20 cellular contexts compared by ENCODE assay signal in the genomic region with DNA sequence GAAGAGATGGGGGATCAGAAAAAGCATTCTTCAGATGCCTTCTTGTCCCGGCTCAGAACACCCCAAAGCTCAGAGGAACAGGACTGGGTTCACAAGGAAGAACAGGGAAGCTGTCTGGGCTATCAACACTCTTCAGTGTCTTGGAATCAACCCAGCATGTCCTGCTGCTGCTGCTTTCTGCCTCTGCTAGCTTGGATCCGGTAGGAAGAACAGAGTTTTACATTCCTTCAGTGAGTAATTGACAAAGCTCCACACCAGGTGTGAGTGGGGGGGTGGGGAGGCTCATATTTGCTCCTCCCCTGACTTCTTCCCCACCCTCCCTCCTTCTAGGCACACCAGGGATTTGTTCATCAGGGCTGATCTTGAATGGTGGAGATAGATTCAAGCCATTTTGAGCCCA. TPM values are rescaled to one million over a fixed set of nuclear protein-coding genes. Genes with fewer than 3 reads are reported as not detected.
DNase-seq lines count a peak whose midpoint lies in the region; ATAC-seq and TF ChIP-seq lines count a peak whose summit lies in the region.
"Had no signal": no experiment of that assay in that cellular context is flagged by ENCODE, and none has a peak within 500 bp of the region (broad histone marks: within the 10 kb centered on the region; RNA-seq: fewer than 3 reads in every experiment).

No MANE protein-coding gene starts in this region.

- H3F3A ChIP-seq in GM23338 (replicated peaks; ENCODE audit: low read depth), result no peaks in the 10 kb centered on the region

- DNase-seq in GM23338 (ENCODE audit: low spot score) (peak; percentile 75), RWPE2 (ENCODE audit: low spot score) (no peak), neural crest cell (ENCODE audit: low read depth, low spot score) (no peak), AG20443 (ENCODE audit: low spot score) (no peak), ecto neural progenitor cell (ENCODE audit: low spot score) (no peak), GM10248 (ENCODE audit: extremely low spot score) (no peak)
- DNase-seq: activated CD4-positive, alpha-beta T cell treated with anti-CD3 and anti-CD28 coated beads, Interleukin-2, amount 50 U/mL, for 1 hour; activated CD8-positive, alpha-beta memory T cell treated with anti-CD3 and anti-CD28 coated beads, Interleukin-2, amount 50 U/mL, for 48 hours; activated effector memory CD4-positive, alpha-beta T cell treated with anti-CD3 and anti-CD28 coated beads, Interleukin-2, amount 50 U/mL, for 16 hours; adrenal gland; AML-193; central memory CD4-positive, alpha-beta T cell; effector memory CD4-positive, alpha-beta T cell; GDM1; heart left ventricle; NCI-H146; stimulated activated CD4-positive, alpha-beta T cell treated with anti-CD3 and anti-CD28 coated beads, Interleukin-4, amount 100 ng/mL, for 1 hour; T-cell had no signal

- ATAC-seq in GM23338, result peak; percentile 78
- peak; percentile 77 for ATAC-seq in RWPE2 (ENCODE audit: low read depth)
- no peak for ATAC-seq in HG03039 (IDR thresholded peaks at IDR 0.05; ENCODE audit: unreplicated experiment)
- ATAC-seq: T-cell had no signal

- H2AFZ ChIP-seq in GM23338, result no peak overlapping the region

- H4K20me1 ChIP-seq in GM23338 (replicated peaks; ENCODE audit: insufficient read depth), result no peaks in the 10 kb centered on the region

- TF ChIP-seq CTCF in GM23338 (conservative IDR thresholded peaks at IDR 0.05; ENCODE audit: low read depth in 2 of 2), result no peak
- TF ChIP-seq CTCF in RWPE2 (IDR thresholded peaks at IDR 0.05; ENCODE audit: poor library complexity, severe bottlenecking), result no peak
- TF ChIP-seq CTCF in neural crest cell (conservative IDR thresholded peaks at IDR 0.05), result no peak
- no peak for TF ChIP-seq CTCF in GM10248 (IDR thresholded peaks at IDR 0.05; ENCODE audit: control extremely low read depth, extremely low read depth, low read depth, missing control alignments)

- H3K36me3 ChIP-seq in GM23338 (ENCODE audit: insufficient read depth) (no peaks in the 10 kb centered on the region), RWPE2 (ENCODE audit: low read depth) (no peaks in the 10 kb centered on the region), iPS-20b (ENCODE audit: insufficient read depth, low read depth, low read length) (no peaks in the 10 kb centered on the region)
- H3K36me3 ChIP-seq: adrenal gland, heart left ventricle had no signal

- peak overlapping the region; percentile 90 for H3K27ac Mint-ChIP-seq in GM23338
- peak overlapping the region; percentile 0 for H3K27ac Mint-ChIP-seq in neural crest cell (ENCODE audit: unreplicated experiment)
- H3K27ac Mint-ChIP-seq: T-cell had no signal

- peaks cover 14% of the 10 kb centered on the region for H3K27me3 Mint-ChIP-seq in GM23338 (ENCODE audit: insufficient read depth, low read depth, poor library complexity)
- H3K27me3 Mint-ChIP-seq in neural crest cell (ENCODE audit: low read depth), result peaks cover 6% of the 10 kb centered on the region

- H3K79me2 ChIP-seq in GM23338 (replicated peaks; ENCODE audit: insufficient read depth), result no peaks in the 10 kb centered on the region

- H3K36me3 Mint-ChIP-seq in GM23338 (ENCODE audit: low read depth), result no peaks in the 10 kb centered on the region
- no peaks in the 10 kb centered on the region for H3K36me3 Mint-ChIP-seq in neural crest cell (ENCODE audit: low read depth)
- H3K36me3 Mint-ChIP-seq: T-cell had no signal

- POLR2A ChIA-PET in GM10248 (lab: Yijun Ruan, JAX), result no interaction called here

- peaks cover 54% of the 10 kb centered on the region for H3K4me1 Mint-ChIP-seq in GM23338
- peaks cover 24% of the 10 kb centered on the region for H3K4me1 Mint-ChIP-seq in neural crest cell
- H3K4me1 Mint-ChIP-seq: T-cell had no signal

- H3K4me3 ChIP-seq in GM23338, result peak overlapping the region; percentile 6; the same call in 1 of the 2 replicates
- H3K4me3 ChIP-seq in RWPE2 (ENCODE audit: severe bottlenecking), result no peak overlapping the region
- peak overlapping the region; percentile 55 for H3K4me3 ChIP-seq in iPS-20b (ENCODE audit: low read length)
- H3K4me3 ChIP-seq: adrenal gland, heart left ventricle had no signal

- H3K9me3 ChIP-seq in RWPE2 (ENCODE audit: severe bottlenecking) (no peaks in the 10 kb centered on the region), iPS-20b (ENCODE audit: insufficient read depth, low read depth, low read length) (no peaks in the 10 kb centered on the region)
- H3K9me3 ChIP-seq: adrenal gland, heart left ventricle had no signal

- H3K9me2 ChIP-seq in GM23338 (ENCODE audit: insufficient read depth), result no peaks in the 10 kb centered on the region

- no peaks in the 10 kb centered on the region for H3K9me3 Mint-ChIP-seq in GM23338
- H3K9me3 Mint-ChIP-seq in neural crest cell, result peaks cover 4% of the 10 kb centered on the region
- H3K9me3 Mint-ChIP-seq: T-cell had no signal

- H3K27ac ChIP-seq in GM23338 (ENCODE audit: low read depth) (no peak overlapping the region), RWPE2 (ENCODE audit: poor library complexity, severe bottlenecking) (no peak overlapping the region), iPS-20b (ENCODE audit: low read length) (peak overlapping the region; percentile 25)
- H3K27ac ChIP-seq: adrenal gland, heart left ventricle had no signal

- H3K4me2 ChIP-seq in GM23338, result peak overlapping the region; percentile 41

- H3K27me3 ChIP-seq in GM23338 (ENCODE audit: insufficient read depth), result peaks cover 3% of the 10 kb centered on the region; the same call in 1 of the 2 replicates
- H3K27me3 ChIP-seq in RWPE2 (ENCODE audit: insufficient read depth, poor library complexity, severe bottlenecking), result no peaks in the 10 kb centered on the region
- H3K27me3 ChIP-seq in iPS-20b (ENCODE audit: insufficient read depth, low read length), result peaks cover 33% of the 10 kb centered on the region
- H3K27me3 ChIP-seq: adrenal gland, heart left ventricle had no signal

- H3K4me3 Mint-ChIP-seq in GM23338 (peak overlapping the region; percentile 60), neural crest cell (no peak overlapping the region)
- H3K4me3 Mint-ChIP-seq: T-cell had no signal

- CTCF ChIA-PET in GM10248 (lab: Yijun Ruan, JAX), result interaction anchor here (1.1 to 1.7 kb wide), 4 partner anchors 10 to 178 kb away, joined by 3 to 5 read pairs (median 4); no protein-coding TSS in a partner anchor

- peak overlapping the region; percentile 7; the same call in 1 of the 2 replicates for H3K9ac ChIP-seq in iPS-20b (ENCODE audit: low read depth, low read length)

- H3K4me1 ChIP-seq in GM23338 (ENCODE audit: insufficient read depth) (peaks cover 44% of the 10 kb centered on the region), RWPE2 (ENCODE audit: insufficient read depth, poor library complexity, severe bottlenecking) (peaks cover 7% of the 10 kb centered on the region), iPS-20b (ENCODE audit: insufficient read depth, low read length) (peaks cover 35% of the 10 kb centered on the region)
- H3K4me1 ChIP-seq: adrenal gland had no signal

TF ChIP-seq in GM23338, 12 proteins besides CTCF, POLR2A, EP300 and RAD21 (continues in another document):
- TF ChIP-seq STAT1 (IDR thresholded peaks at IDR 0.05; ENCODE audit: unreplicated experiment), result no peak
- TF ChIP-seq, protein P1, sequence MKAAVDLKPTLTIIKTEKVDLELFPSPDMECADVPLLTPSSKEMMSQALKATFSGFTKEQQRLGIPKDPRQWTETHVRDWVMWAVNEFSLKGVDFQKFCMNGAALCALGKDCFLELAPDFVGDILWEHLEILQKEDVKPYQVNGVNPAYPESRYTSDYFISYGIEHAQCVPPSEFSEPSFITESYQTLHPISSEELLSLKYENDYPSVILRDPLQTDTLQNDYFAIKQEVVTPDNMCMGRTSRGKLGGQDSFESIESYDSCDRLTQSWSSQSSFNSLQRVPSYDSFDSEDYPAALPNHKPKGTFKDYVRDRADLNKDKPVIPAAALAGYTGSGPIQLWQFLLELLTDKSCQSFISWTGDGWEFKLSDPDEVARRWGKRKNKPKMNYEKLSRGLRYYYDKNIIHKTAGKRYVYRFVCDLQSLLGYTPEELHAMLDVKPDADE (IDR thresholded peaks at IDR 0.05), result no peak
- TF ChIP-seq NANOG (IDR thresholded peaks at IDR 0.05; ENCODE audit: borderline replicate concordance), result no peak
- 0 out of 2 replicates have a peak, but pooled peaks have one; percentile 28 for TF ChIP-seq POLR2AphosphoS5 (IDR thresholded peaks at IDR 0.05; ENCODE audit: low read depth)

RNA-seq across cellular contexts. Expression of a gene that starts 13.1 kb away (rescaled TPM):
- 48.4 and 57.1 TPM in 2 replicates for total RNA-seq in GM23338 (2014; rRNA removed; shearing (Covaris generic))
- 32.2 and 33.5 TPM in 2 replicates for polyA plus RNA-seq in GM23338 (2016; fragmentation: Nextera tagmentation; extraction: Ambion mirVana)
- 61.0 and 63.4 TPM in 2 replicates for total RNA-seq in neural crest cell
